8 cellular contexts compared by ENCODE assay signal in the genomic region with DNA sequence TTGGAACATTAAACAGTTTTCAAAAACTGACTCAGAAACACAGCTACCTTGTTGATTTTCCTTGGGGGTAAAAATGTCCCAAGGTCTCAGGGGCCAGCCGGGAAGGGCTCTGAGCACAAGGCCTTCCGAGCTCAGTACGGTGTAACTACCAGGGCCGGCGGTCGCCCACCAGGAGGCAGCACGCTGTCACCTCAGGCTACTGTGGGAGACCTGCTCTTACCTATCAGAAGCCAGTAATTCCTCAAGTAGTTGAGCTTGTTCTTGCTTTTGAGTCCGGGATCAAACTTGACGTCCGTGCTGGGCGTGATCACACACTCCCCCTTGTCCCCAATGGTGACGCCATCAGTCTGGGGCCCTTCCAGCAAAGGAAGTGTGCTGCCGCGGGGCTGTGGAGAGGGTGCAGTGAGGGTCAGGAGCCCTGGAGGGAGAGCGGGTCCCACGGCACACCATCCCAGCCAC. TPM values are rescaled to one million over a fixed set of nuclear protein-coding genes. Genes with fewer than 3 reads are reported as not detected.
DNase-seq lines count a peak whose midpoint lies in the region; ATAC-seq and TF ChIP-seq lines count a peak whose summit lies in the region.

No MANE protein-coding gene starts in this region.

- ATAC-seq in Right ventricle myocardium superior (ENCODE audit: poor library complexity) (peak; percentile 76), GM21723 (IDR thresholded peaks at IDR 0.05; ENCODE audit: unreplicated experiment) (no peak), HG03025 (IDR thresholded peaks at IDR 0.05; ENCODE audit: low FRiP score, unreplicated experiment) (no peak)

- DNase-seq in Daoy (ENCODE audit: low read depth), result peak; percentile 39
- DNase-seq in NCI-H82 (lab: John Stamatoyannopoulos, UW), result peak; percentile 85
- DNase-seq in activated gamma-delta T cell (lab: John Stamatoyannopoulos, UW), result peak; percentile 27
- DNase-seq in Right ventricle myocardium superior, result peak; percentile 73
- peak; percentile 33 for DNase-seq in retinal pigment epithelial cell (ENCODE audit: low read depth)
- no peak for DNase-seq in NCI-H2171 (lab: John Stamatoyannopoulos, UW)

- TF ChIP-seq CTCF in retinal pigment epithelial cell (conservative IDR thresholded peaks at IDR 0.05; ENCODE audit: low read depth, low read length), result peak; percentile 81

- intact Hi-C loops in Right ventricle myocardium superior (cut with DNase I), result no loop called here

- H3K4me3 ChIP-seq in retinal pigment epithelial cell (ENCODE audit: low read length), result no peak overlapping the region

RNA-seq across cellular contexts. Expression of a gene that starts 43.4 kb away (rescaled TPM):
- total RNA-seq in Daoy (2014; rRNA removed; shearing (Covaris generic)), result 5.0 and 7.7 TPM in 2 replicates
- total RNA-seq in Right ventricle myocardium superior, result 31.9 TPM
